ENCODE assay signal across 20 cellular contexts in the genomic region with DNA sequence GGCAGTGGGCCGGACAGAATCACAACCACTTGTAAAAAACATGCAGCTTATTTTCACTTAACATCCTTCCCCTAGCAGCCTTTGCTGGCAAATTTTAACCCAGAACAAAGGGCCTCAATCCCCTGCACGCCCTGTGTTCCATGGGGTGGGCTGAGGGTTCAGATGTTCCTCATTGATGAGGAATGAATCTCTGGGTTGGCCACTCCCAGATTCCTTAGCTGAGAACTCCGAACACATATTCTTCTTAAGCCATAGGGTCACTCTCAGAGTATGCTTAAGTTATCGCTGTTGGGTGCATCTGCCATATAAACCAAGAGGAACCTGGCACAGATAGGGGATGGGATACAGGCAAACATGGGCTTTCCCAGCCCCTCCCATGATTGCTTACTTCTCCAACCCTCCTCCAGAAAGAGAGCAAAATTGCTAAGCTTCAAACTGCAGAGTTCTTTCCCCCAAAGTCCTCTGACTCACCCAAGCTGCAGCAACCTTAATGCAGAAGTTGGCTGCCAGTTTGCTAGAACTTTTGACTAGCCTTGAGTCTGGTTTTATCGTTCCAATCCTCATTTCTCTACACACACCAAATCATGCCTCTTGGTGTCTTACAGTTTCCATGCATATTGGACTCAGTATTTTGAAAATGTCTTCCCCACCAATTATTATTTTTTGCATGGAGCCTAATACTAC.
DNase-seq lines count a peak whose midpoint lies in the region; ATAC-seq and TF ChIP-seq lines count a peak whose summit lies in the region.
"Had no signal": no experiment of that assay in that cellular context is flagged by ENCODE, and none has a peak within 500 bp of the region (broad histone marks: within the 10 kb centered on the region; RNA-seq: fewer than 3 reads in every experiment).

No MANE protein-coding gene starts in this region.

- TF ChIP-seq EP300 in esophagus muscularis mucosa (IDR thresholded peaks at IDR 0.05) (no peak), suprapubic skin (IDR thresholded peaks at IDR 0.05) (no peak)

- DNase-seq in HFFc6 = no peak
- DNase-seq in NOMO-1 treated with dmso at 0.1 percent for 144 hours (lab: John Stamatoyannopoulos, UW; ENCODE audit: unreplicated experiment) = peak; percentile 69
- peak; percentile 70 for DNase-seq in esophagus muscularis mucosa (ENCODE audit: extremely low spot score)
- no peak for DNase-seq in suprapubic skin (ENCODE audit: low spot score in 2 of 2)
- no peak for DNase-seq in pons (ENCODE audit: low spot score)
- no peak for DNase-seq in CD14-positive monocyte (ENCODE audit: low spot score)
- DNase-seq: activated CD4-positive, alpha-beta T cell treated with anti-CD3 and anti-CD28 coated beads for 48 hours; activated naive CD8-positive, alpha-beta T cell treated with anti-CD3 and anti-CD28 coated beads for 36 hours; CD8-positive, alpha-beta memory T cell; GF-D8; hypothalamus; NCI-H1436 treated with DMSO at 0.1 percent for 48 hours; NCI-H524; stimulated activated CD4-positive, alpha-beta T cell treated with anti-CD3 and anti-CD28 coated beads, Interleukin-2, amount 100 ng/mL, for 48 hours; T-helper 17 cell had no signal

- no peak for ATAC-seq in HG02870 (IDR thresholded peaks at IDR 0.05; ENCODE audit: unreplicated experiment)
- ATAC-seq: HepG2, right cardiac atrium, T-helper 17 cell had no signal

- TF ChIP-seq CTCF in HFFc6 (IDR thresholded peaks at IDR 0.05) = no peak
- no peak for TF ChIP-seq CTCF in esophagus muscularis mucosa (IDR thresholded peaks at IDR 0.05)
- no peak for TF ChIP-seq CTCF in suprapubic skin (IDR thresholded peaks at IDR 0.05)
- TF ChIP-seq CTCF in CD14-positive monocyte (IDR thresholded peaks at IDR 0.05) = no peak

- H3K27me3 ChIP-seq in esophagus muscularis mucosa (no peaks in the 10 kb centered on the region), suprapubic skin (no peaks in the 10 kb centered on the region)
- H3K27me3 ChIP-seq: tibial nerve had no signal

- H3K4me3 Mint-ChIP-seq in HFFc6 (peak overlapping the region; percentile 29; the same call in 1 of the 2 replicates), CD14-positive monocyte (no peak overlapping the region)
- H3K4me3 Mint-ChIP-seq: activated naive CD8-positive, alpha-beta T cell treated with anti-CD3 and anti-CD28 coated beads for 36 hours; CD8-positive, alpha-beta memory T cell; nephron; T-helper 17 cell had no signal

- H3K9me3 Mint-ChIP-seq in HFFc6 (no peaks in the 10 kb centered on the region), CD14-positive monocyte (peaks cover 0 to 2% (median 0%) of the 10 kb centered on the region in 7 donors)
- H3K9me3 Mint-ChIP-seq: activated naive CD8-positive, alpha-beta T cell treated with anti-CD3 and anti-CD28 coated beads for 36 hours; CD8-positive, alpha-beta memory T cell; nephron had no signal

- no peak overlapping the region for H3K27ac Mint-ChIP-seq in HFFc6
- peak overlapping the region in 2 of 7 donors; percentile 3 to 76 for H3K27ac Mint-ChIP-seq in CD14-positive monocyte
- H3K27ac Mint-ChIP-seq: activated naive CD8-positive, alpha-beta T cell treated with anti-CD3 and anti-CD28 coated beads for 36 hours; nephron; T-helper 17 cell had no signal

- whole genome bisulfite sequencing in esophagus muscularis mucosa = 81% methylated on average over 5 of the region's 5 CpGs
- 65% methylated on average over 5 of the region's 5 CpGs for WGBS in suprapubic skin

- H3K4me3 ChIP-seq in esophagus muscularis mucosa (no peak overlapping the region), suprapubic skin (no peak overlapping the region)
- H3K4me3 ChIP-seq: tibial nerve had no signal

- no peak overlapping the region for H3K27ac ChIP-seq in esophagus muscularis mucosa (replicated peaks in 1 of 4)
- peak overlapping the region; percentile 39 for H3K27ac ChIP-seq in suprapubic skin
- H3K27ac ChIP-seq: tibial nerve had no signal

- intact Hi-C loops in esophagus muscularis mucosa (cut with DNase I) = loop anchor here (5.0 kb wide), 1 partner anchor 148 kb away; the partner anchor contains the start of gene CD47
- intact Hi-C loops in CD14-positive monocyte (cut with micrococcal nuclease) = no loop called here

- H3K9me3 ChIP-seq in esophagus muscularis mucosa (no peaks in the 10 kb centered on the region), suprapubic skin (no peaks in the 10 kb centered on the region)
- H3K9me3 ChIP-seq: tibial nerve had no signal

- no peaks in the 10 kb centered on the region for H3K36me3 ChIP-seq in esophagus muscularis mucosa
- H3K36me3 ChIP-seq in suprapubic skin = no peaks in the 10 kb centered on the region
- H3K36me3 ChIP-seq: tibial nerve had no signal

- H3K27me3 Mint-ChIP-seq in HFFc6 (ENCODE audit: insufficient read depth) = peaks cover 6% of the 10 kb centered on the region
- H3K27me3 Mint-ChIP-seq in CD14-positive monocyte (ENCODE audit: low read depth in 3 of 3) = peaks cover 0 to 2% (median 1%) of the 10 kb centered on the region in 3 donors
- H3K27me3 Mint-ChIP-seq: T-helper 17 cell had no signal

- H3K4me1 ChIP-seq in esophagus muscularis mucosa (peaks cover 0 to 16% (median 7%) of the 10 kb centered on the region in 4 donors), suprapubic skin (peaks cover 9% of the 10 kb centered on the region)

- H3K36me3 Mint-ChIP-seq in HFFc6 (ENCODE audit: low read depth) = no peaks in the 10 kb centered on the region
- peaks cover 0 to 3% of the 10 kb centered on the region in 2 donors for H3K36me3 Mint-ChIP-seq in CD14-positive monocyte
- H3K36me3 Mint-ChIP-seq: activated naive CD8-positive, alpha-beta T cell treated with anti-CD3 and anti-CD28 coated beads for 36 hours had no signal

- H3K4me1 Mint-ChIP-seq in HFFc6 (ENCODE audit: low read depth) (peaks cover 13% of the 10 kb centered on the region), CD14-positive monocyte (peaks cover 2% of the 10 kb centered on the region)

- no peak for TF ChIP-seq POLR2A in esophagus muscularis mucosa (IDR thresholded peaks at IDR 0.05; ENCODE audit: low read depth)
- TF ChIP-seq POLR2A in suprapubic skin (IDR thresholded peaks at IDR 0.05) = no peak

Comparison
In these comparisons a context has a peak if more than half of its experiments do, and no peak if none do; other contexts are left out.
1. DNase-seq: peak in NOMO-1 treated with dmso at 0.1 percent for 144 hours (single experiment) and esophagus muscularis mucosa (single experiment); none in HFFc6 (single experiment), suprapubic skin (0 of 2), pons (single experiment) and CD14-positive monocyte (single experiment).